In the genomic region with DNA sequence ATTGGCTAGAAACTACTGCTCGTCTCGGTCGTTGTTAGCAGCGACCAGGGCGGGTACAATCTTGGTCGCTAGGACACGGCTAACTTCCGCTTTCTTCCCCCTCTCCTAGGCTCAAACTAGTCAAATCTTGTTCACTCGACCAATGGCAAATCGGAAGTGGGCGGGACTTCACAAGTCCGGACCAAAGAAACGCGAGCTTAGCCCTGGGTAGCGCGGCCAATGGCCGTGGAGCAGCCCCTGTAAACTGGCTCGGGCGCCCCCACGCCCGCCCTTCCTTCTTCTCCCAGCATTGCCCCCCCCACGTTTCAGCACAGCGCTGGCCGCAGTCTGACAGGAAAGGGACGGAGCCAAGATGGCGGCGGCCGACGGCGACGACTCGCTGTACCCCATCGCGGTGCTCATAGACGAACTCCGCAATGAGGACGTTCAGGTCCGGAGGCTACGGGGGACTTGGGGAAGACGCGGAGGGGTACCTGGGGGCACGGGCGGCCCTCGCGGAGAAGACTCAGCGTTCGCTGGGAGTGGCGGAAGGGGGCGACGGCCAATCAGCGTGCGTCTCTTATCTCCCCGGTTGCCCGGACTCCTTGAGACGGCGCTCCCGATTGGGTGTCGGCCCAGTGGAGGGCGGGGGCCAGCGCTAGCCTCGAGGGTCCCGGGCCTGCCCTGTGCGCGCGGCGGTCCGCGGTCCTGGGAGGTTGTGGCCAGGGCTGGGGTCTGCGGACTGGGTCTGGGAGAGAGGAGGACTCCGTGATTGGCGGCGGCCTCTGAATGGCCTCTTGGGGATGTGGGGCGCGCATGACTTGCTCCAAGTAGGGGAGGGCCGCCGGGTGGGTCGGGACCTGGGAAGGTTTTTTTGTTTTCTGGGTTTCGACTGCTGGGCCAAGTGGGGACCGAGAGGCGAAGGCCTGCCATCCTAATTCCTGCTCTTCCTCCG, we compare ENCODE assay signal across 1 cellular context.
TF ChIP-seq lines count a peak whose summit lies in the region.

A gene (plus strand): TSS at position 308 of the 934 bp plus-strand sequence. CDS start 45 bp downstream, at position 353.

TF ChIP-seq in H1, 55 proteins besides CTCF, POLR2A, EP300 and RAD21 (continued from another document):
- no peak for TF ChIP-seq GTF2F1 (IDR thresholded peaks at IDR 0.05; ENCODE audit: borderline replicate concordance, low read depth, low read length)
